16 cellular contexts compared by ENCODE assay signal in the genomic region with DNA sequence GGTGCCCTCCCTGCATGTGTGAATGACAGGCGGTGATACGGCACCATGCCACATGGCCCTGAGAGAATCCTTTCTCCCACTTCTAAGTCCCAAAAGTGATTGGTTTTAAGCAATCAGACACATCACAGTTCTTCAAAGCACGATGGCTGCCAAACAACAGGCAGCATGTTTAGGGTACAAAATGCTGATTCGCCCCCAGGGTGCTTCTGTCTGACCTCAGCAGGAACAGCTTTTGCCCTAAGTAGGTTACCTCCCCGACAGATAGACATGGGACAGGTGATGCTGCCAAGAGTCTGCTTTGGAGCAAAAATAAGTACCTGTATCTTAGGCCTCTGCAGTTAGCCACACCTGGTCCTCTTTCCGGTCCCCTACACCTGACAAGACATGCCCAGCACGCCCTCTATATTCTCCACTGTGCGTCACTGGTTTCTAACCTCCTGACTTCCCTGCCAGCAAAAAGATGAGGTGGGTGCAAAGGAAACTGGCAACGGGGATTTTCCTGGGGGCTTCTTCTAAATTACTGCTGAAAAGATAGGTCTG.
A peak's percentile ranks its signal among the peaks of the same experiment; 100 is the strongest.
DNase-seq lines count a peak whose midpoint lies in the region; ATAC-seq and TF ChIP-seq lines count a peak whose summit lies in the region.
"Had no signal": no experiment of that assay in that cellular context is flagged by ENCODE, and none has a peak within 500 bp of the region (broad histone marks: within the 10 kb centered on the region; RNA-seq: fewer than 3 reads in every experiment).

No MANE protein-coding gene starts in this region.

- TF ChIP-seq CTCF in chondrocyte (IDR thresholded peaks at IDR 0.05) (no peak), nephron progenitor cell (IDR thresholded peaks at IDR 0.05) (no peak)

- peaks cover 76 to 96% (median 89%) of the 10 kb centered on the region in 3 donors for H3K4me1 Mint-ChIP-seq in CD8-positive, alpha-beta memory T cell
- H3K4me1 Mint-ChIP-seq in chondrocyte (ENCODE audit: low read depth) (peaks cover 70% of the 10 kb centered on the region), nephron progenitor cell (peaks cover 66% of the 10 kb centered on the region)
- peaks cover 53% of the 10 kb centered on the region for H3K4me1 Mint-ChIP-seq in stimulated activated effector memory CD8-positive, alpha-beta T cell treated with anti-CD3 and anti-CD28 coated beads, Interleukin-12 subunit alpha, Interleukin-12 subunit beta, amount 100 ng/mL, for 72 hours

- no peaks in the 10 kb centered on the region for H3K9me3 Mint-ChIP-seq in CD8-positive, alpha-beta memory T cell
- H3K9me3 Mint-ChIP-seq in chondrocyte (ENCODE audit: low read depth) (peaks cover 2% of the 10 kb centered on the region), nephron progenitor cell (peaks cover 27% of the 10 kb centered on the region)
- no peaks in the 10 kb centered on the region for H3K9me3 Mint-ChIP-seq in stimulated activated effector memory CD8-positive, alpha-beta T cell treated with anti-CD3 and anti-CD28 coated beads, Interleukin-12 subunit alpha, Interleukin-12 subunit beta, amount 100 ng/mL, for 72 hours

- no peak overlapping the region for H3K4me3 ChIP-seq in CD8-positive, alpha-beta memory T cell (ENCODE audit: low read length)
- H3K4me3 ChIP-seq: K562, tibial nerve had no signal

- no peaks in the 10 kb centered on the region for H3K9me3 ChIP-seq in CD8-positive, alpha-beta memory T cell (ENCODE audit: low read length)
- H3K9me3 ChIP-seq: BE2C, tibial nerve had no signal

- POLR2A ChIA-PET in CD8-positive, alpha-beta memory T cell (lab: Charles Lee) = no interaction called here

- H3K27ac Mint-ChIP-seq in CD8-positive, alpha-beta memory T cell = peak overlapping the region in 5 of 8 donors; percentile 13 to 73 (median 38)
- H3K27ac Mint-ChIP-seq in chondrocyte (ENCODE audit: unreplicated experiment) = peak overlapping the region; percentile 65
- H3K27ac Mint-ChIP-seq in nephron progenitor cell = peak overlapping the region; percentile 54
- no peak overlapping the region for H3K27ac Mint-ChIP-seq in stimulated activated effector memory CD8-positive, alpha-beta T cell treated with anti-CD3 and anti-CD28 coated beads, Interleukin-12 subunit alpha, Interleukin-12 subunit beta, amount 100 ng/mL, for 72 hours

- H3K27ac ChIP-seq in CD8-positive, alpha-beta memory T cell (ENCODE audit: low read depth, low read length) = no peak overlapping the region
- H3K27ac ChIP-seq: tibial nerve had no signal

- peaks cover 37% of the 10 kb centered on the region for H3K4me1 ChIP-seq in CD8-positive, alpha-beta memory T cell (ENCODE audit: insufficient read depth, low read length)
- H3K4me1 ChIP-seq: BE2C had no signal

- no peaks in the 10 kb centered on the region for H3K27me3 ChIP-seq in CD8-positive, alpha-beta memory T cell (ENCODE audit: insufficient read depth, low read length, poor library complexity, severe bottlenecking)
- H3K27me3 ChIP-seq: BE2C, tibial nerve had no signal

- CTCF ChIA-PET in CD8-positive, alpha-beta memory T cell (lab: Charles Lee) = interaction anchor here (1.4 to 1.9 kb wide), 2 partner anchors 11 to 12 kb away, joined by 3 to 4 read pairs; no protein-coding TSS in a partner anchor

- H3K4me3 Mint-ChIP-seq in CD8-positive, alpha-beta memory T cell = no peak overlapping the region
- H3K4me3 Mint-ChIP-seq in chondrocyte (ENCODE audit: unreplicated experiment) (no peak overlapping the region), nephron progenitor cell (no peak overlapping the region)
- H3K4me3 Mint-ChIP-seq in stimulated activated effector memory CD8-positive, alpha-beta T cell treated with anti-CD3 and anti-CD28 coated beads, Interleukin-12 subunit alpha, Interleukin-12 subunit beta, amount 100 ng/mL, for 72 hours = no peak overlapping the region

- H3K36me3 Mint-ChIP-seq in CD8-positive, alpha-beta memory T cell = peaks cover 0 to 96% (median 36%) of the 10 kb centered on the region in 3 donors
- H3K36me3 Mint-ChIP-seq in chondrocyte (ENCODE audit: low read depth) = peaks cover 49% of the 10 kb centered on the region
- peaks cover 89% of the 10 kb centered on the region for H3K36me3 Mint-ChIP-seq in nephron progenitor cell (ENCODE audit: low read depth)
- H3K36me3 Mint-ChIP-seq in stimulated activated effector memory CD8-positive, alpha-beta T cell treated with anti-CD3 and anti-CD28 coated beads, Interleukin-12 subunit alpha, Interleukin-12 subunit beta, amount 100 ng/mL, for 72 hours = peaks cover 92% of the 10 kb centered on the region

- peaks cover 7% of the 10 kb centered on the region for H3K36me3 ChIP-seq in CD8-positive, alpha-beta memory T cell (ENCODE audit: insufficient read depth, low read length)
- H3K36me3 ChIP-seq: BE2C had no signal

- no peaks in the 10 kb centered on the region for H3K27me3 Mint-ChIP-seq in CD8-positive, alpha-beta memory T cell
- H3K27me3 Mint-ChIP-seq in chondrocyte (ENCODE audit: low read depth) = no peaks in the 10 kb centered on the region
- H3K27me3 Mint-ChIP-seq in nephron progenitor cell (ENCODE audit: low read depth, poor library complexity) = peaks cover 3% of the 10 kb centered on the region

- no peak for ATAC-seq in stimulated activated effector memory CD8-positive, alpha-beta T cell treated with anti-CD3 and anti-CD28 coated beads, Interleukin-12 subunit alpha, Interleukin-12 subunit beta, amount 100 ng/mL, for 72 hours
- ATAC-seq in HG02610 (IDR thresholded peaks at IDR 0.05; ENCODE audit: unreplicated experiment) = no peak
- ATAC-seq: K562 had no signal

- DNase-seq in CD8-positive, alpha-beta memory T cell = no peak
- peak; percentile 21 for DNase-seq in NCI-H69 (lab: John Stamatoyannopoulos, UW)
- no peak for DNase-seq in chondrocyte (ENCODE audit: low spot score)
- no peak for DNase-seq in nephron progenitor cell
- DNase-seq in stimulated activated effector memory CD8-positive, alpha-beta T cell treated with anti-CD3 and anti-CD28 coated beads, Interleukin-12 subunit alpha, Interleukin-12 subunit beta, amount 100 ng/mL, for 72 hours (ENCODE audit: low spot score in 2 of 2) = no peak
- DNase-seq in NCI-H510A (lab: John Stamatoyannopoulos, UW) = no peak
- no peak for DNase-seq in NCI-H524 treated with DMSO at 0.1 percent for 48 hours (lab: John Stamatoyannopoulos, UW)
- DNase-seq: BE2C; DMS 273 treated with DMSO at 0.1 percent for 48 hours; midbrain; NCI-H1048; NCI-H774; stimulated activated CD4-positive, alpha-beta T cell treated with anti-CD3 and anti-CD28 coated beads, Interleukin-4, amount 100 ng/mL, for 4 hours had no signal
